Comparison of ENCODE assay signal across 9 cellular contexts in genomic region chr20:50144362-50144761, GRCh38. TPM values are rescaled to one million over a fixed set of nuclear protein-coding genes. Genes with fewer than 3 reads are reported as not detected.
DNase-seq lines count a peak whose midpoint lies in the region; FAIRE-seq and TF ChIP-seq lines count a peak whose summit lies in the region.
"Had no signal": no experiment of that assay in that cellular context is flagged by ENCODE, and none has a peak within 500 bp of the region (broad histone marks: within the 10 kb centered on the region; RNA-seq: fewer than 3 reads in every experiment).

No MANE protein-coding gene starts in this region.

- no peak for TF ChIP-seq POLR2A in erythroblast (IDR thresholded peaks at IDR 0.05; ENCODE audit: low read length)

- TF ChIP-seq CTCF in AG10803 (conservative IDR thresholded peaks at IDR 0.05; ENCODE audit: low read length): no peak
- TF ChIP-seq CTCF in D721Med (IDR thresholded peaks at IDR 0.05; ENCODE audit: insufficient read depth, missing control alignments): no peak

- no peak overlapping the region for H3K4me3 ChIP-seq in AG10803 (ENCODE audit: low read length)

- DNase-seq in AG10803 (ENCODE audit: low read depth): peak; percentile 99
- DNase-seq in MV-4-11 (lab: John Stamatoyannopoulos, UW): peak; percentile 85
- peak; percentile 62 for DNase-seq in dermis blood vessel endothelial cell
- peak; percentile 30 for DNase-seq in mucosa of gallbladder (ENCODE audit: low spot score)
- no peak for DNase-seq in NCI-H1417 treated with DMSO at 0.1 percent for 48 hours (lab: John Stamatoyannopoulos, UW)
- no peak for DNase-seq in NAMALWA (ENCODE audit: low spot score)
- DNase-seq in erythroblast (lab: John Stamatoyannopoulos, UW): no peak
- no peak for DNase-seq in D721Med (ENCODE audit: insufficient read length, low spot score)
- DNase-seq: GDM1 had no signal

- FAIRE-seq in D721Med (lab: Jason Lieb, UNC): no peak

RNA-seq across cellular contexts. Expression of gene PEDS1, which starts 9.2 kb away (rescaled TPM):
- 17.2 and 20.8 TPM in 2 replicates for total RNA-seq in dermis blood vessel endothelial cell
- total RNA-seq in mucosa of gallbladder: 28.6 TPM

RNA-seq across cellular contexts. Expression of gene UBE2V1, which starts 31.4 kb away (rescaled TPM):
- total RNA-seq in dermis blood vessel endothelial cell (33.5 and 62.6 TPM in 2 replicates), mucosa of gallbladder (82.6 TPM)

RNA-seq across cellular contexts. Expression of gene CEBPB, which starts 46.3 kb away (rescaled TPM):
- total RNA-seq in dermis blood vessel endothelial cell: 18.4 and 29.1 TPM in 2 replicates
- total RNA-seq in mucosa of gallbladder: 87.4 TPM

Comparison
In these comparisons a context has a peak if more than half of its experiments do, and no peak if none do; other contexts are left out.
1. DNase-seq: peak in AG10803 (single experiment), MV-4-11 (single experiment), dermis blood vessel endothelial cell (single experiment) and mucosa of gallbladder (single experiment); none in NCI-H1417 treated with DMSO at 0.1 percent for 48 hours (single experiment), NAMALWA (single experiment), erythroblast (0 of 2) and D721Med (single experiment).